ENCODE assay signal across 8 cellular contexts in the genomic region with DNA sequence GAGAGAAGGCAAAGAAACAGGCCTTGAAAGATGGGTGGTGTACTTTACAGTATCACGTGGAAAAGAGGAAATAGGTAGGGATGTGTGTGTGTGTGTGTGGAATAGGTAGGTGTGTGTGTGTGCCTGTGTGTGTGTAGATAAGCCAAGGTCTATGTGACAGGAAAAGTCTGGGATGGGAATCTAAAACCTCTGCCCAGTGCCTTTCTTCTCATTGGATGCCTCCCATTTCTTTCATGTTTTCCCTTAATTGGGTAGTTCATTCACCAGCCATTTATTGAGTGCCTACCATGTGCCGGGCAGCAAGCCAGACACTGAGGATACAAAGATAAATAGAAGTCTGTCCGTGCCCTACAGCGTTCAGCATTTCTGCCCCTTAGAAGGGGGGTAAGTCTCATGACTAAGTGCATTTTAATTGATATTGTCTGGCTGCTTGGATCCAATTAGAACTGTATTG. TPM values are rescaled to one million over a fixed set of nuclear protein-coding genes. Genes with fewer than 3 reads are reported as not detected.
A peak's percentile ranks its signal among the peaks of the same experiment; 100 is the strongest.
DNase-seq lines count a peak whose midpoint lies in the region; ATAC-seq, FAIRE-seq and TF ChIP-seq lines count a peak whose summit lies in the region.

No MANE protein-coding gene starts in this region.

- H3K9me3 ChIP-seq in iPS-15b (ENCODE audit: control insufficient read depth, insufficient read depth, low read length) (no peaks in the 10 kb centered on the region), spleen (no peaks in the 10 kb centered on the region)

- peaks cover 32% of the 10 kb centered on the region for H3K4me1 Mint-ChIP-seq in activated CD4-positive, alpha-beta T cell treated with anti-CD3 and anti-CD28 coated beads, Interleukin-2, amount 10 ng/mL, durations not matched to agents 7 days and 5 days

- CTCF ChIA-PET in activated CD4-positive, alpha-beta T cell treated with anti-CD3 and anti-CD28 coated beads, Interleukin-2, amount 10 ng/mL, durations not matched to agents 7 days and 5 days (lab: Charles Lee) = interaction anchor here (1.5 to 3.7 kb wide), 5 partner anchors 10 to 61 kb away, joined by 3 to 27 read pairs (median 5); partner anchors contain the start of gene CERCAM

- TF ChIP-seq POLR2A in spleen (IDR thresholded peaks at IDR 0.05) = no peak

- no peaks in the 10 kb centered on the region for H3K9me3 Mint-ChIP-seq in activated CD4-positive, alpha-beta T cell treated with anti-CD3 and anti-CD28 coated beads, Interleukin-2, amount 10 ng/mL, durations not matched to agents 7 days and 5 days
- no peaks in the 10 kb centered on the region for H3K9me3 Mint-ChIP-seq in activated naive CD4-positive, alpha-beta T cell treated with anti-CD3 and anti-CD28 coated beads, Interleukin-2, amount 50 U/mL, for 72 hours

- H3K27ac ChIP-seq in spleen = peak overlapping the region in 6 of 8 donors; percentile 20 to 94 (median 94)

- H3K27me3 Mint-ChIP-seq in activated CD4-positive, alpha-beta T cell treated with anti-CD3 and anti-CD28 coated beads, Interleukin-2, amount 10 ng/mL, durations not matched to agents 7 days and 5 days = no peaks in the 10 kb centered on the region

- FAIRE-seq in RCC 7860 (lab: Jason Lieb, UNC) = no peak

- ATAC-seq in activated naive CD4-positive, alpha-beta T cell treated with anti-CD3 and anti-CD28 coated beads, Interleukin-2, amount 50 U/mL, for 72 hours = no peak
- no peak for ATAC-seq in GM18909 (IDR thresholded peaks at IDR 0.05; ENCODE audit: poor library complexity, unreplicated experiment)

- H3K4me1 ChIP-seq in iPS-15b (ENCODE audit: control insufficient read depth, insufficient read depth, low read length) = peaks cover 3% of the 10 kb centered on the region
- H3K4me1 ChIP-seq in spleen = peaks cover 17 to 63% (median 38%) of the 10 kb centered on the region in 6 donors

- WGBS in spleen, 5 donors = 21 to 37% (median 22%) methylated on average over 4 of the region's 4 CpGs

- peak overlapping the region; percentile 86 for H3K4me3 Mint-ChIP-seq in activated CD4-positive, alpha-beta T cell treated with anti-CD3 and anti-CD28 coated beads, Interleukin-2, amount 10 ng/mL, durations not matched to agents 7 days and 5 days

- H3K36me3 Mint-ChIP-seq in activated CD4-positive, alpha-beta T cell treated with anti-CD3 and anti-CD28 coated beads, Interleukin-2, amount 10 ng/mL, durations not matched to agents 7 days and 5 days (ENCODE audit: low read depth) = peaks cover 6% of the 10 kb centered on the region
- peaks cover 10 to 16% of the 10 kb centered on the region in 2 donors for H3K36me3 Mint-ChIP-seq in activated naive CD4-positive, alpha-beta T cell treated with anti-CD3 and anti-CD28 coated beads, Interleukin-2, amount 50 U/mL, for 72 hours

- peak overlapping the region; percentile 94 for H3K27ac Mint-ChIP-seq in activated CD4-positive, alpha-beta T cell treated with anti-CD3 and anti-CD28 coated beads, Interleukin-2, amount 10 ng/mL, durations not matched to agents 7 days and 5 days
- H3K27ac Mint-ChIP-seq in activated naive CD4-positive, alpha-beta T cell treated with anti-CD3 and anti-CD28 coated beads, Interleukin-2, amount 50 U/mL, for 72 hours = peak overlapping the region; percentile 88 to 90

- DNase-seq in activated CD4-positive, alpha-beta T cell treated with anti-CD3 and anti-CD28 coated beads, Interleukin-2, amount 10 ng/mL, durations not matched to agents 7 days and 5 days = no peak
- DNase-seq in activated CD4-positive, alpha-beta T cell treated with anti-CD3 and anti-CD28 coated beads, Interleukin-2, amount 50 U/mL, for 4 hours = no peak
- no peak for DNase-seq in activated naive CD4-positive, alpha-beta T cell treated with anti-CD3 and anti-CD28 coated beads, Interleukin-2, amount 50 U/mL, for 72 hours (ENCODE audit: low spot score in 2 of 2)
- DNase-seq in spleen (no peak), hepatic stellate cell (ENCODE audit: low spot score) (no peak), RCC 7860 (ENCODE audit: low spot score) (no peak)

- POLR2A ChIA-PET in activated CD4-positive, alpha-beta T cell treated with anti-CD3 and anti-CD28 coated beads, Interleukin-2, amount 10 ng/mL, durations not matched to agents 7 days and 5 days (lab: Charles Lee) = no interaction called here

- no peak for TF ChIP-seq CTCF in spleen (IDR thresholded peaks at IDR 0.05 in 8 of 11, conservative IDR thresholded peaks at IDR 0.05 in 3 of 11)

- no peaks in the 10 kb centered on the region for H3K36me3 ChIP-seq in iPS-15b (ENCODE audit: control insufficient read depth, insufficient read depth, low read length)
- H3K36me3 ChIP-seq in spleen = peaks cover 0 to 46% (median 10%) of the 10 kb centered on the region in 6 donors

- H3K27me3 ChIP-seq in iPS-15b (ENCODE audit: control insufficient read depth, insufficient read depth, low read length) (peaks cover 23% of the 10 kb centered on the region), spleen (replicated peaks in 1 of 7) (no peaks in the 10 kb centered on the region)

- H3K4me3 ChIP-seq in iPS-15b (ENCODE audit: low read depth, low read length) = peak overlapping the region; percentile 99
- peak overlapping the region; percentile 85 to 97 (median 88) for H3K4me3 ChIP-seq in spleen

- intact Hi-C loops in spleen (cut with DNase I; ENCODE audit: low total_unique reads) = no loop called here

- no peak overlapping the region for H3K9ac ChIP-seq in iPS-15b (ENCODE audit: low read depth, low read length)

RNA-seq across cellular contexts. Expression of gene URM1, which starts 1.0 kb away (rescaled TPM):
- total RNA-seq in activated CD4-positive, alpha-beta T cell treated with anti-CD3 and anti-CD28 coated beads, Interleukin-2, amount 10 ng/mL, durations not matched to agents 7 days and 5 days = 10 to 100 TPM; 65.1 to 78.1 TPM
- 10 to 100 TPM; 36.4 to 77.9 TPM for total RNA-seq in activated naive CD4-positive, alpha-beta T cell treated with anti-CD3 and anti-CD28 coated beads, Interleukin-2, amount 50 U/mL, for 72 hours
- 10 to 100 TPM; 32.9 to 58.1 (median 43.8) TPM for total RNA-seq in spleen
- polyA plus RNA-seq in spleen = 10 to 100 TPM; 28.1 to 47.9 (median 47.9) TPM

RNA-seq across cellular contexts. Expression of gene SLC27A4, which starts 31.9 kb away (rescaled TPM):
- 10 to 100 TPM; 15.8 to 16.8 TPM for total RNA-seq in activated CD4-positive, alpha-beta T cell treated with anti-CD3 and anti-CD28 coated beads, Interleukin-2, amount 10 ng/mL, durations not matched to agents 7 days and 5 days
- total RNA-seq in activated naive CD4-positive, alpha-beta T cell treated with anti-CD3 and anti-CD28 coated beads, Interleukin-2, amount 50 U/mL, for 72 hours = 10 to 100 TPM in 1 of 2 donors, 1 to 10 TPM in 1; 9.4 to 10.2 TPM
- 10 to 100 TPM in 6 of 7 donors, 1 to 10 TPM in 1; 9.6 to 14.2 (median 11.8) TPM for total RNA-seq in spleen
- polyA plus RNA-seq in spleen = 10 to 100 TPM in 1 of 3 donors, 1 to 10 TPM in 2; 8.4 to 15.5 (median 8.5) TPM

RNA-seq across cellular contexts. Expression of gene CERCAM, which starts 48.4 kb away (rescaled TPM):
- total RNA-seq in activated CD4-positive, alpha-beta T cell treated with anti-CD3 and anti-CD28 coated beads, Interleukin-2, amount 10 ng/mL, durations not matched to agents 7 days and 5 days = under 1 TPM; 0.17 to 0.37 TPM
- 1 to 10 TPM; 1.2 to 3.2 TPM for total RNA-seq in activated naive CD4-positive, alpha-beta T cell treated with anti-CD3 and anti-CD28 coated beads, Interleukin-2, amount 50 U/mL, for 72 hours
- 10 to 100 TPM in 4 of 7 donors, 1 to 10 TPM in 3; 8.3 to 22.7 (median 10.0) TPM for total RNA-seq in spleen
- 1 to 10 TPM; 3.8 to 7.4 (median 5.0) TPM for polyA plus RNA-seq in spleen

RNA-seq across cellular contexts. Expression of gene COQ4, which starts 49.6 kb away (rescaled TPM):
- total RNA-seq in activated CD4-positive, alpha-beta T cell treated with anti-CD3 and anti-CD28 coated beads, Interleukin-2, amount 10 ng/mL, durations not matched to agents 7 days and 5 days = 10 to 100 TPM; 33.9 to 35.6 TPM
- 10 to 100 TPM; 33.9 to 38.3 TPM for total RNA-seq in activated naive CD4-positive, alpha-beta T cell treated with anti-CD3 and anti-CD28 coated beads, Interleukin-2, amount 50 U/mL, for 72 hours
- total RNA-seq in spleen = 10 to 100 TPM; 23.9 to 53.8 (median 37.3) TPM
- polyA plus RNA-seq in spleen = 10 to 100 TPM; 39.2 to 63.7 (median 54.7) TPM

RNA-seq across cellular contexts. Expression of gene TRUB2, which starts 50.0 kb away (rescaled TPM):
- total RNA-seq in activated CD4-positive, alpha-beta T cell treated with anti-CD3 and anti-CD28 coated beads, Interleukin-2, amount 10 ng/mL, durations not matched to agents 7 days and 5 days = 10 to 100 TPM; 22.2 to 26.7 TPM
- total RNA-seq in activated naive CD4-positive, alpha-beta T cell treated with anti-CD3 and anti-CD28 coated beads, Interleukin-2, amount 50 U/mL, for 72 hours = 10 to 100 TPM; 25.6 to 35.9 TPM
- 10 to 100 TPM in 5 of 7 donors, 1 to 10 TPM in 2; 9.0 to 19.2 (median 16.3) TPM for total RNA-seq in spleen
- polyA plus RNA-seq in spleen = 10 to 100 TPM; 11.8 to 15.3 (median 14.1) TPM
